In the genomic region with DNA sequence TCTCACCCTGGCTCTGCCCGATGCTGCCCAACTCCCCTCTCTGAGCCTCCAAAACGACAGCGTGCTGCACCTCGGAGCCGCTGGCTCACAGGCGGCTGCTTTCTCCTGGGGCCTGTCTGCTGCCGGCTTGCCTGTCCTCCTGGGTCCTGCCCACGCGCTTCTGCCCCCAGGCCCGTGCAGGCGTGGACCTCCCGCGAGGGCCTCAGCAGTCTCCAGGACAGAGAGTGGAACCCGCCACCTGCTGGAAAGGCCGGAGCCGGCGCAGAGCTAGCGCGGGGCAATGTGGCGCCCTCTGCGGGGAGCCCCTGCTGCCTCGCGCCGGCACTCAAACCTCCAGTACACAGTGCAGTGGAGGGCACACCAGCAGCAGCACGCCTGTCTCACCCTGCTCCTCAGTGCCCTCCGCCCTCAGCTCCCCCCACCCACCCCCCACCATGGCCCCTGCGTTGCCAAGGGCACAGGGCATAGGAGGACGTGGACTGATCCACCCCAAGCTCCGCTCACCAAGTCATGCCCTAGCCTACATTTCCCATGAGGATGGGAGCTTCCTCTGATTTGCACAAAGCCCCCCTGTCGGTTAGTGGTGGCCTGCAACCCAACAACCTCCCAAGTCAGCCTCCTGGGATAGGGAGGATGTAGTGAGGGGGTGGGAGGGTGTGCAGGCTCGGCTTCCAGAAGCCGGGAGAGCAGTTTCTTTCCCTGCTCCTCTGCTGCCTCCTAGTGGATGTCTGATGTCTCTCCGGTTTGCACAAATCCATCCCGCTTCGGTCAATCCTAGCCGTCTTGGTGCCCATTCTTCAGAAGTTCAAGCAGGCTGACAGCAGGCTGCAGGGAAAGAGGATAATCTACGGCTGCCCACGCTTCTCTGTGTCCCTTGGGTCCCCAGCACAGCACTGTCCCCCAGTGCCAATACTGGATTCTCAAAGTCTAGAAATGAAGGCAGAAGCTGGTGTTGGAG, we compare ENCODE assay signal across 1 cellular context.
TF ChIP-seq lines count a peak whose summit lies in the region.

No MANE protein-coding gene starts in this region.

TF ChIP-seq in GM12891, 5 proteins besides CTCF, POLR2A, EP300 and RAD21:
- TF ChIP-seq POU2F2 (IDR thresholded peaks at IDR 0.05; ENCODE audit: low read depth, low read length) (no peak), PAX5 (IDR thresholded peaks at IDR 0.05; ENCODE audit: insufficient read depth, low read length, severe bottlenecking) (no peak), TAF1 (IDR thresholded peaks at IDR 0.05; ENCODE audit: low read depth, low read length) (no peak), SPI1 (IDR thresholded peaks at IDR 0.05; ENCODE audit: low read depth, low read length) (no peak), POLR2AphosphoS5 (IDR thresholded peaks at IDR 0.05; ENCODE audit: low read depth, low read length) (no peak)
